ENCODE assay signal across 11 cellular contexts in genomic region chr1:20248954-20249612, GRCh38. TPM values are rescaled to one million over a fixed set of nuclear protein-coding genes. Genes with fewer than 3 reads are reported as not detected.
DNase-seq lines count a peak whose midpoint lies in the region; ATAC-seq and TF ChIP-seq lines count a peak whose summit lies in the region.
"Had no signal": no experiment of that assay in that cellular context is flagged by ENCODE, and none has a peak within 500 bp of the region (broad histone marks: within the 10 kb centered on the region; RNA-seq: fewer than 3 reads in every experiment).

No MANE protein-coding gene starts in this region.

- no peak for TF ChIP-seq CTCF in RWPE1 (conservative IDR thresholded peaks at IDR 0.05; ENCODE audit: low read depth)

- peaks cover 26% of the 10 kb centered on the region for H3K4me1 Mint-ChIP-seq in activated naive CD8-positive, alpha-beta T cell treated with anti-CD3 and anti-CD28 coated beads, Interleukin-2, amount 50 U/mL, for 24 hours
- H3K4me1 Mint-ChIP-seq: CD14-positive monocyte had no signal

- H3K9me3 Mint-ChIP-seq in activated naive CD8-positive, alpha-beta T cell treated with anti-CD3 and anti-CD28 coated beads, Interleukin-2, amount 50 U/mL, for 24 hours: no peaks in the 10 kb centered on the region

- POLR2A ChIA-PET in RWPE1 (lab: Yijun Ruan, JAX; ENCODE audit: low non-redundant PET): no interaction called here

- peak overlapping the region; percentile 54 for H3K4me3 Mint-ChIP-seq in activated naive CD8-positive, alpha-beta T cell treated with anti-CD3 and anti-CD28 coated beads, Interleukin-2, amount 50 U/mL, for 24 hours
- H3K4me3 Mint-ChIP-seq: CD14-positive monocyte had no signal

- H3K27ac Mint-ChIP-seq in activated naive CD8-positive, alpha-beta T cell treated with anti-CD3 and anti-CD28 coated beads, Interleukin-2, amount 50 U/mL, for 24 hours: peak overlapping the region; percentile 94

- no peak overlapping the region for H3K27ac ChIP-seq in RWPE1

- DNase-seq in HT-29 (ENCODE audit: low spot score) (peak; percentile 55), RWPE1 (ENCODE audit: low spot score) (no peak), RKO (ENCODE audit: low spot score) (no peak), SK-N-DZ (ENCODE audit: low spot score) (no peak), NCI-H2107 treated with DMSO at 0.1 percent for 48 hours (lab: John Stamatoyannopoulos, UW; ENCODE audit: unreplicated experiment) (no peak)
- DNase-seq in activated CD4-positive, alpha-beta T cell treated with anti-CD3 and anti-CD28 coated beads for 24 hours (ENCODE audit: low read depth in 2 of 2): peak; percentile 6 to 10
- DNase-seq in activated naive CD8-positive, alpha-beta T cell treated with anti-CD3 and anti-CD28 coated beads, Interleukin-2, amount 50 U/mL, for 24 hours: peak; percentile 45
- peak; percentile 7 to 26 for DNase-seq in stimulated activated CD4-positive, alpha-beta T cell treated with anti-CD3 and anti-CD28 coated beads, Interleukin-2, amount 100 ng/mL, for 48 hours
- DNase-seq: cerebellar nuclear complex, nucleus accumbens had no signal

- H3K36me3 Mint-ChIP-seq in activated naive CD8-positive, alpha-beta T cell treated with anti-CD3 and anti-CD28 coated beads, Interleukin-2, amount 50 U/mL, for 24 hours (ENCODE audit: low read depth): no peaks in the 10 kb centered on the region
- H3K36me3 Mint-ChIP-seq: CD14-positive monocyte had no signal

- H3K27me3 Mint-ChIP-seq in activated naive CD8-positive, alpha-beta T cell treated with anti-CD3 and anti-CD28 coated beads, Interleukin-2, amount 50 U/mL, for 24 hours: no peaks in the 10 kb centered on the region

- peak; percentile 95 for ATAC-seq in activated naive CD8-positive, alpha-beta T cell treated with anti-CD3 and anti-CD28 coated beads, Interleukin-2, amount 50 U/mL, for 24 hours

- CTCF ChIA-PET in RWPE1 (lab: Yijun Ruan, JAX): no interaction called here

RNA-seq across cellular contexts. Expression of gene VWA5B1, which starts 41.6 kb away (rescaled TPM):
- total RNA-seq in HT-29 (2014; rRNA removed; shearing (Covaris generic)): not detected in 2 replicates
- polyA plus RNA-seq in SK-N-DZ (2014; cell fraction: cytosol; rRNA removed): not detected in 2 replicates
- polyA plus RNA-seq in SK-N-DZ (2014; cell fraction: nucleus; rRNA removed): not detected in 2 replicates
- polyA plus RNA-seq: CD14-positive monocyte had no signal

Comparison
In these comparisons a context has a peak if more than half of its experiments do, and no peak if none do; other contexts are left out.
1. DNase-seq: peak in HT-29 (single experiment), activated CD4-positive, alpha-beta T cell treated with anti-CD3 and anti-CD28 coated beads for 24 hours (2 of 2), activated naive CD8-positive, alpha-beta T cell treated with anti-CD3 and anti-CD28 coated beads, Interleukin-2, amount 50 U/mL, for 24 hours (single experiment) and stimulated activated CD4-positive, alpha-beta T cell treated with anti-CD3 and anti-CD28 coated beads, Interleukin-2, amount 100 ng/mL, for 48 hours (2 of 2); none in RWPE1 (single experiment), RKO (single experiment), SK-N-DZ (single experiment) and NCI-H2107 treated with DMSO at 0.1 percent for 48 hours (single experiment).